ENCODE assay signal across 31 cellular contexts in genomic region chr19:2103308-2103707, GRCh38.
"Had no signal": no experiment of that assay in that cellular context is flagged by ENCODE, and none has a peak within 500 bp of the region (broad histone marks: within the 10 kb centered on the region; RNA-seq: fewer than 3 reads in every experiment).

No MANE protein-coding gene starts in this region.

- H3K27ac Mint-ChIP-seq: activated CD4-positive, alpha-beta T cell treated with anti-CD3 and anti-CD28 coated beads, Interleukin-2, amount 10 ng/mL, durations not matched to agents 7 days and 5 days; activated CD8-positive, alpha-beta T cell treated with anti-CD3 and anti-CD28 coated beads for 36 hours; activated naive CD8-positive, alpha-beta T cell; dendritic cell treated with granulocyte-macrophage colony-stimulating factor and Interleukin-4, amounts not matched to agents 40 ng/mL and 50 ng/mL, for 4 days; T-helper 17 cell; T-helper 2 cell treated with Interferon-gamma antibody and Interleukin-4, amounts not matched to agents 5 μg/mL and 100 μg/mL, for 36 hours had no signal

- H3K27me3 Mint-ChIP-seq: activated CD4-positive, alpha-beta T cell treated with anti-CD3 and anti-CD28 coated beads, Interleukin-2, amount 10 ng/mL, durations not matched to agents 7 days and 5 days; activated CD8-positive, alpha-beta T cell treated with anti-CD3 and anti-CD28 coated beads for 36 hours; activated naive CD8-positive, alpha-beta T cell; activated T-helper 17 cell treated with anti-CD3 and anti-CD28 coated beads, Interleukin-2, amount 50 U/mL, for 72 hours; central memory CD8-positive, alpha-beta T cell; dendritic cell treated with granulocyte-macrophage colony-stimulating factor and Interleukin-4, amounts not matched to agents 40 ng/mL and 50 ng/mL, for 4 days; effector memory CD8-positive, alpha-beta T cell; T-helper 17 cell had no signal

- ATAC-seq: activated CD8-positive, alpha-beta T cell treated with anti-CD3 and anti-CD28 coated beads for 36 hours; activated T-cell treated with anti-CD3 and anti-CD28 coated beads, Interleukin-2, amount 50 U/mL, for 4 hours; activated T-helper 17 cell treated with anti-CD3 and anti-CD28 coated beads, Interleukin-2, amount 50 U/mL, for 72 hours; effector memory CD8-positive, alpha-beta T cell; gastroesophageal sphincter; T-helper 17 cell had no signal

- H3K27me3 ChIP-seq: brain microvascular endothelial cell, dorsolateral prefrontal cortex, esophagus squamous epithelium, gastroesophageal sphincter had no signal

- H3K27ac ChIP-seq: brain microvascular endothelial cell, coronary artery, epithelial cell of prostate, esophagus squamous epithelium, gastroesophageal sphincter had no signal

- H3K4me3 Mint-ChIP-seq: activated CD4-positive, alpha-beta T cell treated with anti-CD3 and anti-CD28 coated beads, Interleukin-2, amount 10 ng/mL, durations not matched to agents 7 days and 5 days; activated CD8-positive, alpha-beta T cell treated with anti-CD3 and anti-CD28 coated beads for 36 hours; activated naive CD8-positive, alpha-beta T cell; activated T-cell treated with anti-CD3 and anti-CD28 coated beads, Interleukin-2, amount 50 U/mL, for 4 hours; activated T-helper 17 cell treated with anti-CD3 and anti-CD28 coated beads, Interleukin-2, amount 50 U/mL, for 72 hours; central memory CD8-positive, alpha-beta T cell; dendritic cell treated with granulocyte-macrophage colony-stimulating factor and Interleukin-4, amounts not matched to agents 40 ng/mL and 50 ng/mL, for 4 days; effector memory CD8-positive, alpha-beta T cell; T-helper 17 cell; T-helper 2 cell treated with Interferon-gamma antibody and Interleukin-4, amounts not matched to agents 5 μg/mL and 100 μg/mL, for 36 hours had no signal

- H3K4me1 ChIP-seq: esophagus squamous epithelium had no signal

- DNase-seq: activated CD4-positive, alpha-beta T cell treated with anti-CD3 and anti-CD28 coated beads for 4 hours; activated CD4-positive, alpha-beta T cell treated with anti-CD3 and anti-CD28 coated beads, Interleukin-2, amount 10 ng/mL, durations not matched to agents 7 days and 5 days; activated CD4-positive, alpha-beta T cell treated with anti-CD3 and anti-CD28 coated beads, Interleukin-2, amount 50 U/mL, for 4 hours; activated CD4-positive, CD25-positive, alpha-beta regulatory T cell; activated CD4-positive, CD25-positive, alpha-beta regulatory T cell treated with anti-CD3 and anti-CD28 coated beads, Interleukin-2, amount 50 U/mL, for 72 hours; activated CD8-positive, alpha-beta memory T cell treated with anti-CD3 and anti-CD28 coated beads for 24 hours; activated CD8-positive, alpha-beta T cell treated with anti-CD3 and anti-CD28 coated beads for 36 hours; activated effector memory CD4-positive, alpha-beta T cell treated with Interleukin-2 at 50 U/mL for 16 hours; activated gamma-delta T cell treated with Interleukin-2 at 50 U/mL for 16 hours; activated naive CD4-positive, alpha-beta T cell treated with anti-CD3 and anti-CD28 coated beads, Interleukin-2, amount 50 U/mL, for 16 hours; activated naive CD4-positive, alpha-beta T cell treated with Interleukin-2 at 50 U/mL for 16 hours; activated T-cell treated with anti-CD3 and anti-CD28 coated beads, Interleukin-2, amount 50 U/mL, for 4 hours; amniotic stem cell; anterior cingulate cortex; brain microvascular endothelial cell; dorsolateral prefrontal cortex; effector CD4-positive, alpha-beta T cell; effector memory CD8-positive, alpha-beta T cell; esophagus squamous epithelium; foreskin melanocyte; T-helper 1 cell; T-helper 17 cell; T1000 had no signal

- H3K4me3 ChIP-seq: coronary artery, dorsolateral prefrontal cortex, esophagus squamous epithelium, gastroesophageal sphincter had no signal

- H3K9me3 Mint-ChIP-seq: activated CD4-positive, alpha-beta T cell treated with anti-CD3 and anti-CD28 coated beads, Interleukin-2, amount 10 ng/mL, durations not matched to agents 7 days and 5 days; activated T-cell treated with anti-CD3 and anti-CD28 coated beads, Interleukin-2, amount 50 U/mL, for 4 hours; activated T-helper 17 cell treated with anti-CD3 and anti-CD28 coated beads, Interleukin-2, amount 50 U/mL, for 72 hours; central memory CD8-positive, alpha-beta T cell; effector memory CD8-positive, alpha-beta T cell had no signal

- H3K4me1 Mint-ChIP-seq: activated CD4-positive, alpha-beta T cell treated with anti-CD3 and anti-CD28 coated beads, Interleukin-2, amount 10 ng/mL, durations not matched to agents 7 days and 5 days had no signal
